Comparison of ENCODE assay signal across 10 cellular contexts in genomic region chr2:186349508-186349907, GRCh38.
DNase-seq lines count a peak whose midpoint lies in the region; ATAC-seq and TF ChIP-seq lines count a peak whose summit lies in the region.
"Had no signal": no experiment of that assay in that cellular context is flagged by ENCODE, and none has a peak within 500 bp of the region (broad histone marks: within the 10 kb centered on the region; RNA-seq: fewer than 3 reads in every experiment).

No MANE protein-coding gene starts in this region.

- H3K27ac ChIP-seq in skin epidermis: peak overlapping the region in 12 of 21 experiments; percentile 2 to 70 (median 50)
- H3K27ac ChIP-seq in trophoblast cell (ENCODE audit: low read depth, low read length): no peak overlapping the region

- in situ Hi-C loops in astrocyte of the spinal cord (cut with HindIII; ENCODE audit: low sequenced_read_pairs): no loop called here

- no peak overlapping the region for H2BK5ac ChIP-seq in trophoblast cell (ENCODE audit: low read depth, low read length, poor library complexity)

- no peak overlapping the region for H4K12ac ChIP-seq in trophoblast cell (ENCODE audit: low read depth, low read length)

- no peaks in the 10 kb centered on the region for H3K79me1 ChIP-seq in trophoblast cell (ENCODE audit: low read length)

- H3K23ac ChIP-seq in trophoblast cell (ENCODE audit: low read length): no peak overlapping the region

- ATAC-seq in GM19467 (IDR thresholded peaks at IDR 0.05; ENCODE audit: unreplicated experiment) (peak; percentile 69), HG03571 (IDR thresholded peaks at IDR 0.05; ENCODE audit: unreplicated experiment) (peak; percentile 61)
- ATAC-seq: stimulated activated effector memory CD8-positive, alpha-beta T cell treated with anti-CD3 and anti-CD28 coated beads, Interleukin-12 subunit alpha, Interleukin-12 subunit beta, amount 100 ng/mL, for 72 hours had no signal

- no peak overlapping the region for H2AK5ac ChIP-seq in trophoblast cell (ENCODE audit: low read length)

- DNase-seq in astrocyte of the spinal cord (ENCODE audit: low read depth, low spot score): peak; percentile 85
- DNase-seq in NCI-H1417 treated with DMSO at 0.1 percent for 48 hours (lab: John Stamatoyannopoulos, UW): no peak
- no peak for DNase-seq in HEK293T (ENCODE audit: extremely low spot score)
- DNase-seq in activated T-cell treated with anti-CD3 and anti-CD28 coated beads for 4 hours: no peak
- DNase-seq in trophoblast cell: no peak

- no peak overlapping the region for H2BK120ac ChIP-seq in trophoblast cell (ENCODE audit: insufficient read depth, low read length, poor library complexity)

- H3K27me3 ChIP-seq in trophoblast cell (ENCODE audit: insufficient read depth, low read length): no peaks in the 10 kb centered on the region

- H2BK12ac ChIP-seq in trophoblast cell (ENCODE audit: low read length): no peak overlapping the region

- H2AFZ ChIP-seq in trophoblast cell (ENCODE audit: insufficient read depth, low read length, poor library complexity): no peak overlapping the region

- no peak overlapping the region for H3K4me3 ChIP-seq in astrocyte of the spinal cord (ENCODE audit: low read depth, low read length)
- H3K4me3 ChIP-seq in skin epidermis: no peak overlapping the region
- no peak overlapping the region for H3K4me3 ChIP-seq in trophoblast cell (ENCODE audit: low read depth, low read length)
- H3K4me3 ChIP-seq: lung had no signal

- H3K4ac ChIP-seq in trophoblast cell (ENCODE audit: low read depth, low read length): no peak overlapping the region

- CTCF ChIA-PET in HEK293T (lab: Yijun Ruan, JAX): interaction anchor here (0.7 kb wide), 1 partner anchor 678 kb away, joined by 3 read pairs; no protein-coding TSS in a partner anchor

- no peak overlapping the region for H3K18ac ChIP-seq in trophoblast cell (ENCODE audit: low read length)

- TF ChIP-seq CTCF in astrocyte of the spinal cord (IDR thresholded peaks at IDR 0.05; ENCODE audit: low read depth, low read length): no peak

- no peaks in the 10 kb centered on the region for H3K4me1 ChIP-seq in trophoblast cell (ENCODE audit: control insufficient read depth in 1 of 2, insufficient read depth in 2 of 2, low read length in 2 of 2)

- H4K8ac ChIP-seq in trophoblast cell (ENCODE audit: low read depth, low read length): no peak overlapping the region

- WGBS in trophoblast cell (ENCODE audit: extremely low coverage, insufficient coverage, insufficient read length): no CpG with 5 or more reads among the region's 2 CpGs

- no peak overlapping the region for H3K14ac ChIP-seq in trophoblast cell (ENCODE audit: low read length)

- peaks cover 7% of the 10 kb centered on the region for H3K9me3 ChIP-seq in trophoblast cell (ENCODE audit: insufficient read depth, low read depth, low read length)

- no peak overlapping the region for H3K4me2 ChIP-seq in trophoblast cell (ENCODE audit: low read length)

- POLR2A ChIA-PET in HEK293T (lab: Yijun Ruan, JAX): no interaction called here

- no peak overlapping the region for H3K9ac ChIP-seq in trophoblast cell (ENCODE audit: low read length)

- no peak overlapping the region for H4K91ac ChIP-seq in trophoblast cell (ENCODE audit: low read depth, low read length)

- H3K36me3 ChIP-seq in trophoblast cell (ENCODE audit: control insufficient read depth in 1 of 2, insufficient read depth in 2 of 2, low read length in 2 of 2): peaks cover 2 to 3% of the 10 kb centered on the region in 2 experiments

- H3K79me2 ChIP-seq in trophoblast cell (ENCODE audit: control insufficient read depth, insufficient read depth, low read length, poor library complexity): no peaks in the 10 kb centered on the region

TF ChIP-seq in HEK293T, 16 proteins besides CTCF, POLR2A, EP300 and RAD21:
- TF ChIP-seq SP1 (IDR thresholded peaks at IDR 0.05): no peak
